ENCODE assay signal across 9 cellular contexts in the genomic region with DNA sequence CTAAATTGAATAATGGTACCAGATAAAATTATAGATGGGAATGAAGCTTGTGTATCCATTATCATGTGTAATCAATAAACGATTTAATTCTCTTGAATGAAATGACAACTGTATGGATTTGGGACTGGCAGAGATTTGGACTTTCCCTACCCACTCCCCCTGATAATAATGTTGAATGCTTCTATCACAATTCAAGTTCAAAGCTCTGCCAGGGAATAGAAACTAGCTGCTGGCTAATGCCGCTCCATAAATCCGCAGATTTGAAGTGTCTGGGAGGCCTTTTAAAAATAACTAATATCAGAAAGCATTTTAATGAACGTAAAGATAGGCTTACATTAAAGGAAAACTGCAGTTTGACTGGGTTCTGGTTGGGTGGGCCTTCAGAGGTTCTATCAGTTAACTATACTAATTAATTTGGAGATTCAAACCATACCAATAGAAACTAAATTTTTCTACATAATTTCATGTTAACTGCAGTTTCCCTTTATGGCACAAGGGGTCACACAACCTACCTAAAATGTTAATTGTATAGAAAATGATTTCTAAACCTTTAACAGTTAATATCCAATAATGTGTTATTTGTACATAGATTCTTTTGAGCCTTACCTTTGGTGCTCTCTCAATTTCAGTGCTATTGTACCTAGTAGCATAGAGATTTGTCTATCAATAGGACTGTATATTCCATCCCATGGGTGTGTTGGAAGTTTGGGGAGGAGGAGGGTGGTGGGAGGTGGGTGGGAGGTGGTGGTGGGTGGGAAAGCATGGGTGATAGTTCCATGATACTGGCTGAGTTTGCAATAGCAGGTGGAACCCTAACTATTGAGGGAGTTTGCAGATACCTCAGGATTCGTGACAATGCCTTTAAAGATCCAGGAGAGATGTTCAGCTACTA. TPM values are rescaled to one million over a fixed set of nuclear protein-coding genes. Genes with fewer than 3 reads are reported as not detected.
DNase-seq lines count a peak whose midpoint lies in the region; ATAC-seq and TF ChIP-seq lines count a peak whose summit lies in the region.
"Had no signal": no experiment of that assay in that cellular context is flagged by ENCODE, and none has a peak within 500 bp of the region (broad histone marks: within the 10 kb centered on the region; RNA-seq: fewer than 3 reads in every experiment).

No MANE protein-coding gene starts in this region.

- no peak for ATAC-seq in stimulated activated naive B cell treated with anti-CD40 and anti-IgM and Interleukin-4, amounts not matched to agents 10 μg/mL and 1 μg/mL and 100 μg/mL, for 72 hours (replicated peaks)
- ATAC-seq in HG02970 (IDR thresholded peaks at IDR 0.05; ENCODE audit: low FRiP score, unreplicated experiment) (no peak), GM21619 (IDR thresholded peaks at IDR 0.05; ENCODE audit: unreplicated experiment) (no peak)

- no peak overlapping the region for H3K4me3 Mint-ChIP-seq in activated CD4-positive, alpha-beta T cell treated with anti-CD3 and anti-CD28 coated beads, Interleukin-2, amount 10 ng/mL, durations not matched to agents 24 days and 14 days
- peak overlapping the region in 1 of 2 donors; percentile 18 for H3K4me3 Mint-ChIP-seq in stimulated activated naive B cell treated with anti-CD40 and anti-IgM and Interleukin-4, amounts not matched to agents 10 μg/mL and 1 μg/mL and 100 μg/mL, for 72 hours

- intact Hi-C loops in activated CD4-positive, alpha-beta T cell treated with anti-CD3 and anti-CD28 coated beads, Interleukin-2, amount 10 ng/mL, durations not matched to agents 24 days and 14 days (cut with micrococcal nuclease) = loop anchor here (10.0 kb wide), 1 partner anchor 699 kb away; a partner anchor contains a TSS

- no peaks in the 10 kb centered on the region for H3K9me3 ChIP-seq in SK-N-MC (ENCODE audit: low read depth, low read length)

- H3K27ac ChIP-seq in SK-N-MC = peak overlapping the region; percentile 77

- no peaks in the 10 kb centered on the region for H3K9me3 Mint-ChIP-seq in activated CD4-positive, alpha-beta T cell treated with anti-CD3 and anti-CD28 coated beads, Interleukin-2, amount 10 ng/mL, durations not matched to agents 24 days and 14 days
- H3K9me3 Mint-ChIP-seq in stimulated activated naive B cell treated with anti-CD40 and anti-IgM and Interleukin-4, amounts not matched to agents 10 μg/mL and 1 μg/mL and 100 μg/mL, for 72 hours = no peaks in the 10 kb centered on the region

- peaks cover 42% of the 10 kb centered on the region for H3K4me1 Mint-ChIP-seq in activated CD4-positive, alpha-beta T cell treated with anti-CD3 and anti-CD28 coated beads, Interleukin-2, amount 10 ng/mL, durations not matched to agents 24 days and 14 days
- H3K4me1 Mint-ChIP-seq in stimulated activated naive B cell treated with anti-CD40 and anti-IgM and Interleukin-4, amounts not matched to agents 10 μg/mL and 1 μg/mL and 100 μg/mL, for 72 hours = peaks cover 25 to 61% of the 10 kb centered on the region in 2 donors

- peak; percentile 38 for TF ChIP-seq CTCF in fibroblast of mammary gland (conservative IDR thresholded peaks at IDR 0.05; ENCODE audit: control insufficient read depth, insufficient read depth, low read depth, low read length)

- peaks cover 77% of the 10 kb centered on the region for H3K36me3 ChIP-seq in SK-N-MC (ENCODE audit: insufficient read depth, low read length)

- H3K36me3 Mint-ChIP-seq in activated CD4-positive, alpha-beta T cell treated with anti-CD3 and anti-CD28 coated beads, Interleukin-2, amount 10 ng/mL, durations not matched to agents 24 days and 14 days (ENCODE audit: low read depth) = peaks cover 31% of the 10 kb centered on the region
- H3K36me3 Mint-ChIP-seq in stimulated activated naive B cell treated with anti-CD40 and anti-IgM and Interleukin-4, amounts not matched to agents 10 μg/mL and 1 μg/mL and 100 μg/mL, for 72 hours = peaks cover 20 to 32% of the 10 kb centered on the region in 2 donors

- H3K9ac ChIP-seq in SK-N-MC (ENCODE audit: insufficient read length) = peak overlapping the region; percentile 54

- no peak for DNase-seq in activated CD4-positive, alpha-beta T cell treated with anti-CD3 and anti-CD28 coated beads, Interleukin-2, amount 10 ng/mL, durations not matched to agents 24 days and 14 days
- no peak for DNase-seq in activated CD4-positive, alpha-beta T cell treated with anti-CD3 and anti-CD28 coated beads, Interleukin-2, amount 50 U/mL, for 48 hours
- DNase-seq in SK-N-MC (ENCODE audit: low read depth, low spot score) = no peak
- DNase-seq in fibroblast of mammary gland (ENCODE audit: low read depth) = no peak
- no peak for DNase-seq in stimulated activated naive B cell treated with anti-CD40 and anti-IgM and Interleukin-4, amounts not matched to agents 10 μg/mL and 1 μg/mL and 100 μg/mL, for 72 hours
- no peak for DNase-seq in GF-D8 (lab: John Stamatoyannopoulos, UW)
- DNase-seq: NCI-H1048 had no signal

- H3K27ac Mint-ChIP-seq in activated CD4-positive, alpha-beta T cell treated with anti-CD3 and anti-CD28 coated beads, Interleukin-2, amount 10 ng/mL, durations not matched to agents 24 days and 14 days = peak overlapping the region; percentile 58
- peak overlapping the region; percentile 80 for H3K27ac Mint-ChIP-seq in stimulated activated naive B cell treated with anti-CD40 and anti-IgM and Interleukin-4, amounts not matched to agents 10 μg/mL and 1 μg/mL and 100 μg/mL, for 72 hours

- H3K4me3 ChIP-seq in SK-N-MC (peak overlapping the region; percentile 100), fibroblast of mammary gland (ENCODE audit: control insufficient read depth, low read depth, low read length) (no peak overlapping the region)

- no peaks in the 10 kb centered on the region for H3K27me3 Mint-ChIP-seq in activated CD4-positive, alpha-beta T cell treated with anti-CD3 and anti-CD28 coated beads, Interleukin-2, amount 10 ng/mL, durations not matched to agents 24 days and 14 days
- H3K27me3 Mint-ChIP-seq in stimulated activated naive B cell treated with anti-CD40 and anti-IgM and Interleukin-4, amounts not matched to agents 10 μg/mL and 1 μg/mL and 100 μg/mL, for 72 hours = no peaks in the 10 kb centered on the region

RNA-seq across cellular contexts. Expression of a gene that starts 4.9 kb away (rescaled TPM):
- 1,861 and 1,892 TPM in 2 replicates for total RNA-seq in activated CD4-positive, alpha-beta T cell treated with anti-CD3 and anti-CD28 coated beads, Interleukin-2, amount 10 ng/mL, durations not matched to agents 24 days and 14 days

RNA-seq across cellular contexts. Expression of a gene that starts 5.5 kb away (rescaled TPM):
- 108 and 113 TPM in 2 replicates for total RNA-seq in activated CD4-positive, alpha-beta T cell treated with anti-CD3 and anti-CD28 coated beads, Interleukin-2, amount 10 ng/mL, durations not matched to agents 24 days and 14 days

RNA-seq across cellular contexts. Expression of a gene that starts 15.4 kb away (rescaled TPM):
- total RNA-seq in activated CD4-positive, alpha-beta T cell treated with anti-CD3 and anti-CD28 coated beads, Interleukin-2, amount 10 ng/mL, durations not matched to agents 24 days and 14 days = not detected in 2 replicates

RNA-seq across cellular contexts. Expression of a gene that starts 39.5 kb away (rescaled TPM):
- total RNA-seq in activated CD4-positive, alpha-beta T cell treated with anti-CD3 and anti-CD28 coated beads, Interleukin-2, amount 10 ng/mL, durations not matched to agents 24 days and 14 days = 116 and 121 TPM in 2 replicates
